ENCODE assay signal across 1 cellular context in the genomic region with DNA sequence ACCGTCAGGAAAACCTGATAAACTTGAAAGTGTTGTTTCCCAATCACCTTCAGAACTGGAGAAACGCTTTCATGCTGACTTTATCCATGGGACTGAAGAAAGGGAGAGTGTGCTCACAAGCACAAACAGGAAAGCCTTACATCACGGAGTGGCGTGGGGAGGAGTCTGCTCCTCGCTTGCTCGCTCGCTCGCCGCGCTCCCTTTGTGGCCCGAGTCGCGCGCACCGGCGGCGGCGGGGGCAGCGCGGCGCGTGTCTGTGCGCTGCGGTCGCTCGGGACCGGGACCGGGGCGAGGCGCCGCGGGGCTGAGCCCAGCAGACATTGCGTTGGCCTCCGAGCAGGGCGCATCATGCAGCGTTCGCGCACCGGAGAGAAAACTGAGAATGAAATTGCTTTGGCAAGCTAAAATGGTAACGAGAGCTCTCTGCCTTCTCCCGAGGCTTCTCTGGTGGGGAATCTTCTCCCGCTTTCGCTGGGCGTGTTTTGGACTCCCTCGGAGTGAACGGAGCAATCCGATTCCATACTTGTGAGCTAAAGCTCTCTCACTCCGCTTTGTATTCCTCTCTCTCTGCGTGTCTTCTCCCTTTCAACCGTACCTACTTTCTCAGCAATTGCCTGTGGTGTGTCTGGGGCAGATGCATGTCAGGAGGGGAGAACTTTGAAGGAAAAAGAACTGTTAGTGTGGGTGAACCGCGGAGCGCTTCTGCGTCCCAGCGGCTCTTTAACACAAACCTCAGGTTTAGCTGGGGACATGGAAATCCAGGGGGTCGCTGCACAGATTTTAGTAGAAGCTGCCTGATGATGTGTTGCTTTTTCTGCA.
A peak's percentile ranks its signal among the peaks of the same experiment; 100 is the strongest.
TF ChIP-seq lines count a peak whose summit lies in the region.

A gene (plus strand): TSS at position 205 of the 819 bp plus-strand sequence. CDS start 178 bp downstream, at position 383.

TF ChIP-seq in HepG2, 621 proteins besides CTCF, POLR2A, EP300 and RAD21 (continued from another document and continues in another):
- TF ChIP-seq, protein P1, sequence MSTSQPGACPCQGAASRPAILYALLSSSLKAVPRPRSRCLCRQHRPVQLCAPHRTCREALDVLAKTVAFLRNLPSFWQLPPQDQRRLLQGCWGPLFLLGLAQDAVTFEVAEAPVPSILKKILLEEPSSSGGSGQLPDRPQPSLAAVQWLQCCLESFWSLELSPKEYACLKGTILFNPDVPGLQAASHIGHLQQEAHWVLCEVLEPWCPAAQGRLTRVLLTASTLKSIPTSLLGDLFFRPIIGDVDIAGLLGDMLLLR (CRISPR knock-in tag; IDR thresholded peaks at IDR 0.05), result no peak
- TF ChIP-seq HNRNPLL (IDR thresholded peaks at IDR 0.05; ENCODE audit: low read depth, low read length, poor library complexity, severe bottlenecking) (peak; percentile 45), SOX6 (IDR thresholded peaks at IDR 0.05) (no peak), SOX6 (CRISPR knock-in tag; IDR thresholded peaks at IDR 0.05) (no peak), ELF3 (CRISPR knock-in tag; IDR thresholded peaks at IDR 0.05) (peak; percentile 39; the same call in 1 of the 2 replicates), ZNF101 (CRISPR knock-in tag; IDR thresholded peaks at IDR 0.05; ENCODE audit: borderline replicate concordance, low read depth) (no peak), ZNF629 (CRISPR knock-in tag; conservative IDR thresholded peaks at IDR 0.05) (no peak), ZMYM4 (CRISPR knock-in tag; IDR thresholded peaks at IDR 0.05) (no peak), KLF11 (CRISPR knock-in tag; IDR thresholded peaks at IDR 0.05) (no peak), SMAD1 (CRISPR knock-in tag; IDR thresholded peaks at IDR 0.05; ENCODE audit: borderline replicate concordance, low read depth) (no peak), EED (CRISPR knock-in tag; IDR thresholded peaks at IDR 0.05) (no peak), ATF1 (CRISPR knock-in tag; IDR thresholded peaks at IDR 0.05) (no peak), ZNF703 (CRISPR knock-in tag; IDR thresholded peaks at IDR 0.05; ENCODE audit: borderline replicate concordance) (no peak), SETDB1 (CRISPR knock-in tag; IDR thresholded peaks at IDR 0.05; ENCODE audit: borderline replicate concordance) (no peak), ZNF441 (CRISPR knock-in tag; IDR thresholded peaks at IDR 0.05; ENCODE audit: borderline replicate concordance) (peak; percentile 41; the same call in 1 of the 2 replicates), ZSCAN9 (CRISPR knock-in tag; IDR thresholded peaks at IDR 0.05; ENCODE audit: borderline replicate concordance) (no peak), NRL (CRISPR knock-in tag; IDR thresholded peaks at IDR 0.05; ENCODE audit: borderline replicate concordance) (no peak), GLI4 (CRISPR knock-in tag; IDR thresholded peaks at IDR 0.05; ENCODE audit: borderline replicate concordance) (no peak), ZNF709 (CRISPR knock-in tag; IDR thresholded peaks at IDR 0.05) (no peak), FOXM1 (CRISPR knock-in tag; IDR thresholded peaks at IDR 0.05) (no peak), SUZ12 (IDR thresholded peaks at IDR 0.05; ENCODE audit: low read depth, low read length) (no peak), SALL2 (CRISPR knock-in tag; IDR thresholded peaks at IDR 0.05) (no peak; the same call in 1 of the 2 replicates), ZNF562 (CRISPR knock-in tag; IDR thresholded peaks at IDR 0.05; ENCODE audit: borderline replicate concordance) (no peak), CCDC6 (CRISPR knock-in tag; IDR thresholded peaks at IDR 0.05) (no peak), ZNF543 (CRISPR knock-in tag; IDR thresholded peaks at IDR 0.05) (no peak), PLRG1 (conservative IDR thresholded peaks at IDR 0.05) (no peak), ZNF260 (CRISPR knock-in tag; IDR thresholded peaks at IDR 0.05; ENCODE audit: borderline replicate concordance, low read depth) (no peak), NFIB (CRISPR knock-in tag; IDR thresholded peaks at IDR 0.05; ENCODE audit: borderline replicate concordance) (no peak), ZMYM2 (CRISPR knock-in tag; IDR thresholded peaks at IDR 0.05) (no peak), ZNF160 (CRISPR knock-in tag; IDR thresholded peaks at IDR 0.05) (no peak)
- TF ChIP-seq, protein P2, sequence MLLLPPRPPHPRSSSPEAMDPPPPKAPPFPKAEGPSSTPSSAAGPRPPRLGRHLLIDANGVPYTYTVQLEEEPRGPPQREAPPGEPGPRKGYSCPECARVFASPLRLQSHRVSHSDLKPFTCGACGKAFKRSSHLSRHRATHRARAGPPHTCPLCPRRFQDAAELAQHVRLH (CRISPR knock-in tag; IDR thresholded peaks at IDR 0.05; ENCODE audit: borderline replicate concordance, low read depth), result no peak
- TF ChIP-seq, protein P3, sequence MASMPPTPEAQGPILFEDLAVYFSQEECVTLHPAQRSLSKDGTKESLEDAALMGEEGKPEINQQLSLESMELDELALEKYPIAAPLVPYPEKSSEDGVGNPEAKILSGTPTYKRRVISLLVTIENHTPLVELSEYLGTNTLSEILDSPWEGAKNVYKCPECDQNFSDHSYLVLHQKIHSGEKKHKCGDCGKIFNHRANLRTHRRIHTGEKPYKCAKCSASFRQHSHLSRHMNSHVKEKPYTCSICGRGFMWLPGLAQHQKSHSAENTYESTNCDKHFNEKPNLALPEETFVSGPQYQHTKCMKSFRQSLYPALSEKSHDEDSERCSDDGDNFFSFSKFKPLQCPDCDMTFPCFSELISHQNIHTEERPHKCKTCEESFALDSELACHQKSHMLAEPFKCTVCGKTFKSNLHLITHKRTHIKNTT (CRISPR knock-in tag; IDR thresholded peaks at IDR 0.05), result no peak
- TF ChIP-seq, protein P4, sequence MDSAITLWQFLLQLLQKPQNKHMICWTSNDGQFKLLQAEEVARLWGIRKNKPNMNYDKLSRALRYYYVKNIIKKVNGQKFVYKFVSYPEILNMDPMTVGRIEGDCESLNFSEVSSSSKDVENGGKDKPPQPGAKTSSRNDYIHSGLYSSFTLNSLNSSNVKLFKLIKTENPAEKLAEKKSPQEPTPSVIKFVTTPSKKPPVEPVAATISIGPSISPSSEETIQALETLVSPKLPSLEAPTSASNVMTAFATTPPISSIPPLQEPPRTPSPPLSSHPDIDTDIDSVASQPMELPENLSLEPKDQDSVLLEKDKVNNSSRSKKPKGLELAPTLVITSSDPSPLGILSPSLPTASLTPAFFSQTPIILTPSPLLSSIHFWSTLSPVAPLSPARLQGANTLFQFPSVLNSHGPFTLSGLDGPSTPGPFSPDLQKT (CRISPR knock-in tag; IDR thresholded peaks at IDR 0.05; ENCODE audit: borderline replicate concordance), result no peak
- TF ChIP-seq, protein P5, sequence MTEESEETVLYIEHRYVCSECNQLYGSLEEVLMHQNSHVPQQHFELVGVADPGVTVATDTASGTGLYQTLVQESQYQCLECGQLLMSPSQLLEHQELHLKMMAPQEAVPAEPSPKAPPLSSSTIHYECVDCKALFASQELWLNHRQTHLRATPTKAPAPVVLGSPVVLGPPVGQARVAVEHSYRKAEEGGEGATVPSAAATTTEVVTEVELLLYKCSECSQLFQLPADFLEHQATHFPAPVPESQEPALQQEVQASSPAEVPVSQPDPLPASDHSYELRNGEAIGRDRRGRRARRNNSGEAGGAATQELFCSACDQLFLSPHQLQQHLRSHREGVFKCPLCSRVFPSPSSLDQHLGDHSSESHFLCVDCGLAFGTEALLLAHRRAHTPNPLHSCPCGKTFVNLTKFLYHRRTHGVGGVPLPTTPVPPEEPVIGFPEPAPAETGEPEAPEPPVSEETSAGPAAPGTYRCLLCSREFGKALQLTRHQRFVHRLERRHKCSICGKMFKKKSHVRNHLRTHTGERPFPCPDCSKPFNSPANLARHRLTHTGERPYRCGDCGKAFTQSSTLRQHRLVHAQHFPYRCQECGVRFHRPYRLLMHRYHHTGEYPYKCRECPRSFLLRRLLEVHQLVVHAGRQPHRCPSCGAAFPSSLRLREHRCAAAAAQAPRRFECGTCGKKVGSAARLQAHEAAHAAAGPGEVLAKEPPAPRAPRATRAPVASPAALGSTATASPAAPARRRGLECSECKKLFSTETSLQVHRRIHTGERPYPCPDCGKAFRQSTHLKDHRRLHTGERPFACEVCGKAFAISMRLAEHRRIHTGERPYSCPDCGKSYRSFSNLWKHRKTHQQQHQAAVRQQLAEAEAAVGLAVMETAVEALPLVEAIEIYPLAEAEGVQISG (CRISPR knock-in tag; IDR thresholded peaks at IDR 0.05), result peak; percentile 34; the same call in 1 of the 2 replicates
- TF ChIP-seq, protein P6, sequence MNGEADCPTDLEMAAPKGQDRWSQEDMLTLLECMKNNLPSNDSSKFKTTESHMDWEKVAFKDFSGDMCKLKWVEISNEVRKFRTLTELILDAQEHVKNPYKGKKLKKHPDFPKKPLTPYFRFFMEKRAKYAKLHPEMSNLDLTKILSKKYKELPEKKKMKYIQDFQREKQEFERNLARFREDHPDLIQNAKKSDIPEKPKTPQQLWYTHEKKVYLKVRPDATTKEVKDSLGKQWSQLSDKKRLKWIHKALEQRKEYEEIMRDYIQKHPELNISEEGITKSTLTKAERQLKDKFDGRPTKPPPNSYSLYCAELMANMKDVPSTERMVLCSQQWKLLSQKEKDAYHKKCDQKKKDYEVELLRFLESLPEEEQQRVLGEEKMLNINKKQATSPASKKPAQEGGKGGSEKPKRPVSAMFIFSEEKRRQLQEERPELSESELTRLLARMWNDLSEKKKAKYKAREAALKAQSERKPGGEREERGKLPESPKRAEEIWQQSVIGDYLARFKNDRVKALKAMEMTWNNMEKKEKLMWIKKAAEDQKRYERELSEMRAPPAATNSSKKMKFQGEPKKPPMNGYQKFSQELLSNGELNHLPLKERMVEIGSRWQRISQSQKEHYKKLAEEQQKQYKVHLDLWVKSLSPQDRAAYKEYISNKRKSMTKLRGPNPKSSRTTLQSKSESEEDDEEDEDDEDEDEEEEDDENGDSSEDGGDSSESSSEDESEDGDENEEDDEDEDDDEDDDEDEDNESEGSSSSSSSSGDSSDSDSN (CRISPR knock-in tag; IDR thresholded peaks at IDR 0.05), result peak; percentile 66; the same call in 1 of the 2 replicates
- TF ChIP-seq, protein P7, sequence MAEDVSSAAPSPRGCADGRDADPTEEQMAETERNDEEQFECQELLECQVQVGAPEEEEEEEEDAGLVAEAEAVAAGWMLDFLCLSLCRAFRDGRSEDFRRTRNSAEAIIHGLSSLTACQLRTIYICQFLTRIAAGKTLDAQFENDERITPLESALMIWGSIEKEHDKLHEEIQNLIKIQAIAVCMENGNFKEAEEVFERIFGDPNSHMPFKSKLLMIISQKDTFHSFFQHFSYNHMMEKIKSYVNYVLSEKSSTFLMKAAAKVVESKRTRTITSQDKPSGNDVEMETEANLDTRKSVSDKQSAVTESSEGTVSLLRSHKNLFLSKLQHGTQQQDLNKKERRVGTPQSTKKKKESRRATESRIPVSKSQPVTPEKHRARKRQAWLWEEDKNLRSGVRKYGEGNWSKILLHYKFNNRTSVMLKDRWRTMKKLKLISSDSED (CRISPR knock-in tag; IDR thresholded peaks at IDR 0.05), result no peak
- TF ChIP-seq, protein P8, sequence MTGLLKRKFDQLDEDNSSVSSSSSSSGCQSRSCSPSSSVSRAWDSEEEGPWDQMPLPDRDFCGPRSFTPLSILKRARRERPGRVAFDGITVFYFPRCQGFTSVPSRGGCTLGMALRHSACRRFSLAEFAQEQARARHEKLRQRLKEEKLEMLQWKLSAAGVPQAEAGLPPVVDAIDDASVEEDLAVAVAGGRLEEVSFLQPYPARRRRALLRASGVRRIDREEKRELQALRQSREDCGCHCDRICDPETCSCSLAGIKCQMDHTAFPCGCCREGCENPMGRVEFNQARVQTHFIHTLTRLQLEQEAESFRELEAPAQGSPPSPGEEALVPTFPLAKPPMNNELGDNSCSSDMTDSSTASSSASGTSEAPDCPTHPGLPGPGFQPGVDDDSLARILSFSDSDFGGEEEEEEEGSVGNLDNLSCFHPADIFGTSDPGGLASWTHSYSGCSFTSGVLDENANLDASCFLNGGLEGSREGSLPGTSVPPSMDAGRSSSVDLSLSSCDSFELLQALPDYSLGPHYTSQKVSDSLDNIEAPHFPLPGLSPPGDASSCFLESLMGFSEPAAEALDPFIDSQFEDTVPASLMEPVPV (CRISPR knock-in tag; IDR thresholded peaks at IDR 0.05), result no peak
- TF ChIP-seq, protein P9, sequence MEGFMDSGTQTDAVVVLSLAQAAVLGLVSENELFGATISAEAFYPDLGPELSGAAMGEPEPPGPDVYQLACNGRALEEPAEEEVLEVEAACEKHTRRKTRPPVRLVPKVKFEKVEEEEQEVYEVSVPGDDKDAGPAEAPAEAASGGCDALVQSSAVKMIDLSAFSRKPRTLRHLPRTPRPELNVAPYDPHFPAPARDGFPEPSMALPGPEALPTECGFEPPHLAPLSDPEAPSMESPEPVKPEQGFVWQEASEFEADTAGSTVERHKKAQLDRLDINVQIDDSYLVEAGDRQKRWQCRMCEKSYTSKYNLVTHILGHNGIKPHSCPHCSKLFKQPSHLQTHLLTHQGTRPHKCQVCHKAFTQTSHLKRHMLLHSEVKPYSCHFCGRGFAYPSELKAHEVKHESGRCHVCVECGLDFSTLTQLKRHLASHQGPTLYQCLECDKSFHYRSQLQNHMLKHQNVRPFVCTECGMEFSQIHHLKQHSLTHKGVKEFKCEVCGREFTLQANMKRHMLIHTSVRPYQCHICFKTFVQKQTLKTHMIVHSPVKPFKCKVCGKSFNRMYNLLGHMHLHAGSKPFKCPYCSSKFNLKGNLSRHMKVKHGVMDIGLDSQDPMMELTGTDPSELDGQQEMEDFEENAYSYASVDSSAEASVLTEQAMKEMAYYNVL (CRISPR knock-in tag; IDR thresholded peaks at IDR 0.05; ENCODE audit: borderline replicate concordance), result no peak
- TF ChIP-seq, protein P10, sequence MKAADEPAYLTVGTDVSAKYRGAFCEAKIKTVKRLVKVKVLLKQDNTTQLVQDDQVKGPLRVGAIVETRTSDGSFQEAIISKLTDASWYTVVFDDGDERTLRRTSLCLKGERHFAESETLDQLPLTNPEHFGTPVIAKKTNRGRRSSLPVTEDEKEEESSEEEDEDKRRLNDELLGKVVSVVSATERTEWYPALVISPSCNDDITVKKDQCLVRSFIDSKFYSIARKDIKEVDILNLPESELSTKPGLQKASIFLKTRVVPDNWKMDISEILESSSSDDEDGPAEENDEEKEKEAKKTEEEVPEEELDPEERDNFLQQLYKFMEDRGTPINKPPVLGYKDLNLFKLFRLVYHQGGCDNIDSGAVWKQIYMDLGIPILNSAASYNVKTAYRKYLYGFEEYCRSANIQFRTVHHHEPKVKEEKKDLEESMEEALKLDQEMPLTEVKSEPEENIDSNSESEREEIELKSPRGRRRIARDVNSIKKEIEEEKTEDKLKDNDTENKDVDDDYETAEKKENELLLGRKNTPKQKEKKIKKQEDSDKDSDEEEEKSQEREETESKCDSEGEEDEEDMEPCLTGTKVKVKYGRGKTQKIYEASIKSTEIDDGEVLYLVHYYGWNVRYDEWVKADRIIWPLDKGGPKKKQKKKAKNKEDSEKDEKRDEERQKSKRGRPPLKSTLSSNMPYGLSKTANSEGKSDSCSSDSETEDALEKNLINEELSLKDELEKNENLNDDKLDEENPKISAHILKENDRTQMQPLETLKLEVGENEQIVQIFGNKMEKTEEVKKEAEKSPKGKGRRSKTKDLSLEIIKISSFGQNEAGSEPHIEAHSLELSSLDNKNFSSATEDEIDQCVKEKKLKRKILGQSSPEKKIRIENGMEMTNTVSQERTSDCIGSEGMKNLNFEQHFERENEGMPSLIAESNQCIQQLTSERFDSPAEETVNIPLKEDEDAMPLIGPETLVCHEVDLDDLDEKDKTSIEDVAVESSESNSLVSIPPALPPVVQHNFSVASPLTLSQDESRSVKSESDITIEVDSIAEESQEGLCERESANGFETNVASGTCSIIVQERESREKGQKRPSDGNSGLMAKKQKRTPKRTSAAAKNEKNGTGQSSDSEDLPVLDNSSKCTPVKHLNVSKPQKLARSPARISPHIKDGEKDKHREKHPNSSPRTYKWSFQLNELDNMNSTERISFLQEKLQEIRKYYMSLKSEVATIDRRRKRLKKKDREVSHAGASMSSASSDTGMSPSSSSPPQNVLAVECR (CRISPR knock-in tag; IDR thresholded peaks at IDR 0.05; ENCODE audit: borderline replicate concordance), result no peak
